Comparison of ENCODE assay signal across 8 cellular contexts in genomic region chr22:20495861-20496681, GRCh38. TPM values are rescaled to one million over a fixed set of nuclear protein-coding genes. Genes with fewer than 3 reads are reported as not detected.
DNase-seq lines count a peak whose midpoint lies in the region; ATAC-seq and TF ChIP-seq lines count a peak whose summit lies in the region.

No MANE protein-coding gene starts in this region.

- no peaks in the 10 kb centered on the region for H3K9me3 ChIP-seq in BLaER1
- H3K9me3 ChIP-seq in left lung: no peaks in the 10 kb centered on the region

- peaks cover 38% of the 10 kb centered on the region for H4K20me1 ChIP-seq in BLaER1

- DNase-seq in GM19238 (ENCODE audit: insufficient read length, low spot score) (peak; percentile 98), NCI-H526 treated with DMSO at 0.1 percent for 48 hours (lab: John Stamatoyannopoulos, UW) (peak; percentile 44), dedifferentiated amniotic fluid mesenchymal stem cell (ENCODE audit: extremely low spot score) (peak; percentile 86), left lung (peak; percentile 93 to 99)
- DNase-seq in activated CD4-positive, alpha-beta T cell treated with anti-CD3 and anti-CD28 coated beads, Interleukin-2, amount 50 U/mL, for 24 hours (ENCODE audit: low read depth in 1 of 2, low spot score in 1 of 2): peak; percentile 81
- peak; percentile 92 for DNase-seq in stimulated activated CD4-positive, alpha-beta T cell treated with anti-CD3 and anti-CD28 coated beads, Interleukin-2, amount 100 ng/mL, for 4 hours (ENCODE audit: low read depth)

- H3K4me1 ChIP-seq in BLaER1 (peaks cover 33% of the 10 kb centered on the region), left lung (peaks cover 11 to 25% of the 10 kb centered on the region in 2 donors)

- H3K27me3 ChIP-seq in BLaER1 (no peaks in the 10 kb centered on the region), left lung (no peaks in the 10 kb centered on the region)

- H3K36me3 ChIP-seq in BLaER1: peaks cover 3% of the 10 kb centered on the region; the same call in 1 of the 2 replicates
- H3K36me3 ChIP-seq in left lung: peaks cover 0 to 8% of the 10 kb centered on the region in 2 donors

- H3K4me2 ChIP-seq in BLaER1: peak overlapping the region; percentile 97

- peak overlapping the region; percentile 81 for H3K27ac ChIP-seq in BLaER1
- H3K27ac ChIP-seq in left lung: peak overlapping the region; percentile 93 to 94

- peak; percentile 76 to 82 for TF ChIP-seq CTCF in left lung (IDR thresholded peaks at IDR 0.05)

- intact Hi-C loops in left lung (cut with DNase I): loop anchor here in 1 of 2 donors (10.0 kb wide), 1 partner anchor 71 kb away; no protein-coding TSS in a partner anchor

- peak; percentile 80 for ATAC-seq in HG03432 (IDR thresholded peaks at IDR 0.05; ENCODE audit: unreplicated experiment)
- peak; percentile 97 for ATAC-seq in left lung

- H3K4me3 ChIP-seq in BLaER1: peak overlapping the region; percentile 85
- peak overlapping the region; percentile 72 to 73 for H3K4me3 ChIP-seq in left lung

- H3K9ac ChIP-seq in BLaER1: peak overlapping the region; percentile 80

RNA-seq across cellular contexts. Expression of gene KLHL22, which starts 0.5 kb away (rescaled TPM):
- total RNA-seq in left lung: 10 to 100 TPM; 22.0 to 26.4 TPM

RNA-seq across cellular contexts. Expression of gene MED15, which starts 11.3 kb away (rescaled TPM):
- 100 to 1,000 TPM in 1 of 2 donors, 10 to 100 TPM in 1; 89.6 to 121 TPM for total RNA-seq in left lung

RNA-seq across cellular contexts. Expression of gene SCARF2, which starts 58.4 kb away (rescaled TPM):
- total RNA-seq in left lung: 10 to 100 TPM; 22.9 to 24.1 TPM

Comparison
In these comparisons a context has a peak if more than half of its experiments do, and no peak if none do; other contexts are left out.
1. Peak in every context shown above with its lines: DNase-seq, ATAC-seq, H3K4me3 ChIP-seq and H3K27ac ChIP-seq.
2. DNase-seq: peak in every context shown above with its lines; median percentile 98 in GM19238; 96 in left lung; 92 in stimulated activated CD4-positive, alpha-beta T cell treated with anti-CD3 and anti-CD28 coated beads, Interleukin-2, amount 100 ng/mL, for 4 hours; 86 in dedifferentiated amniotic fluid mesenchymal stem cell; 81 in activated CD4-positive, alpha-beta T cell treated with anti-CD3 and anti-CD28 coated beads, Interleukin-2, amount 50 U/mL, for 24 hours; 44 in NCI-H526 treated with DMSO at 0.1 percent for 48 hours.